8 cellular contexts compared by ENCODE assay signal in genomic region chr1:43530483-43531452, GRCh38. TPM values are rescaled to one million over a fixed set of nuclear protein-coding genes. Genes with fewer than 3 reads are reported as not detected.
DNase-seq lines count a peak whose midpoint lies in the region; ATAC-seq and TF ChIP-seq lines count a peak whose summit lies in the region.

PTPRF (plus strand) TSS chr1:43530883; CDS start chr1:43545076, 14,193 bp downstream.

- intact Hi-C loops in activated B cell treated with CpG ODN at 0.5 μM for 24 hours (cut with micrococcal nuclease): no loop called here

- no peak within 1 kb of the TSS for H3K27ac Mint-ChIP-seq in activated B cell treated with CpG ODN at 0.5 μM for 24 hours
- H3K27ac Mint-ChIP-seq in stimulated activated naive CD8-positive, alpha-beta T cell treated with anti-CD3 and anti-CD28 coated beads, Interleukin-15, amount 100 ng/mL, for 72 hours: peak within 1 kb of the TSS in 1 of 2 donors; percentile 55

- H3K9me3 ChIP-seq in endocrine pancreas (ENCODE audit: control insufficient read depth, low read length): no peaks in the 10 kb centered on the region

- CTCF ChIA-PET in activated B cell treated with CpG ODN at 0.5 μM for 24 hours (lab: Charles Lee): interaction anchor here (1.7 to 5.4 kb wide), 2 partner anchors 14 to 517 kb away, joined by 3 to 34 read pairs; no protein-coding TSS in a partner anchor

- peaks cover 12% of the 10 kb centered on the region for H3K4me1 Mint-ChIP-seq in activated B cell treated with CpG ODN at 0.5 μM for 24 hours
- peaks cover 24% of the 10 kb centered on the region for H3K4me1 Mint-ChIP-seq in stimulated activated naive CD8-positive, alpha-beta T cell treated with anti-CD3 and anti-CD28 coated beads, Interleukin-15, amount 100 ng/mL, for 72 hours

- H3K27me3 ChIP-seq in endocrine pancreas (ENCODE audit: control insufficient read depth, insufficient read depth, low read length): no peaks in the 10 kb centered on the region

- H3K9me3 Mint-ChIP-seq in activated B cell treated with CpG ODN at 0.5 μM for 24 hours: no peaks in the 10 kb centered on the region
- H3K9me3 Mint-ChIP-seq in stimulated activated naive CD8-positive, alpha-beta T cell treated with anti-CD3 and anti-CD28 coated beads, Interleukin-15, amount 100 ng/mL, for 72 hours: no peaks in the 10 kb centered on the region

- H3K4me3 Mint-ChIP-seq in activated B cell treated with CpG ODN at 0.5 μM for 24 hours: peak within 1 kb of the TSS; percentile 85
- peak within 1 kb of the TSS; percentile 89 to 90 for H3K4me3 Mint-ChIP-seq in stimulated activated naive CD8-positive, alpha-beta T cell treated with anti-CD3 and anti-CD28 coated beads, Interleukin-15, amount 100 ng/mL, for 72 hours

- DNase-seq in GM03348 (ENCODE audit: low spot score) (peak; percentile 98), NCI-H1105 (lab: John Stamatoyannopoulos, UW) (peak; percentile 63), activated B cell treated with CpG ODN at 0.5 μM for 24 hours (no peak), lung microvascular endothelial cell (ENCODE audit: low read depth in 2 of 2) (peak; percentile 59 to 81)
- peak in 1 of 2 donors; percentile 16 for DNase-seq in stimulated activated naive CD8-positive, alpha-beta T cell treated with anti-CD3 and anti-CD28 coated beads, Interleukin-15, amount 100 ng/mL, for 72 hours

- H3K36me3 Mint-ChIP-seq in activated B cell treated with CpG ODN at 0.5 μM for 24 hours (ENCODE audit: low read depth): peaks cover 2% of the 10 kb centered on the region

- H3K36me3 ChIP-seq in endocrine pancreas (ENCODE audit: control insufficient read depth, insufficient read depth, low read length): no peaks in the 10 kb centered on the region

- no peaks in the 10 kb centered on the region for H3K4me1 ChIP-seq in endocrine pancreas (ENCODE audit: control insufficient read depth, insufficient read depth, low read length)

- peaks cover 38% of the 10 kb centered on the region for H3K27me3 Mint-ChIP-seq in activated B cell treated with CpG ODN at 0.5 μM for 24 hours
- H3K27me3 Mint-ChIP-seq in stimulated activated naive CD8-positive, alpha-beta T cell treated with anti-CD3 and anti-CD28 coated beads, Interleukin-15, amount 100 ng/mL, for 72 hours: peaks cover 46% of the 10 kb centered on the region

- no peak for TF ChIP-seq CTCF in activated B cell treated with CpG ODN at 0.5 μM for 24 hours (IDR thresholded peaks at IDR 0.05)

- H3K4me3 ChIP-seq in endocrine pancreas (ENCODE audit: control insufficient read depth, insufficient read depth, low read length): peak within 1 kb of the TSS; percentile 55

- ATAC-seq in activated B cell treated with CpG ODN at 0.5 μM for 24 hours (ENCODE audit: low read depth): peak; percentile 21
- peak; percentile 39 for ATAC-seq in stimulated activated naive CD8-positive, alpha-beta T cell treated with anti-CD3 and anti-CD28 coated beads, Interleukin-15, amount 100 ng/mL, for 72 hours
- ATAC-seq in GM21528 (IDR thresholded peaks at IDR 0.05; ENCODE audit: low FRiP score, unreplicated experiment): no peak
- no peak for ATAC-seq in HG03095 (IDR thresholded peaks at IDR 0.05; ENCODE audit: unreplicated experiment)

- H3K9ac ChIP-seq in endocrine pancreas (ENCODE audit: control insufficient read depth, insufficient read depth, low read length): peak within 1 kb of the TSS; percentile 58

- POLR2A ChIA-PET in activated B cell treated with CpG ODN at 0.5 μM for 24 hours (lab: Charles Lee): interaction anchor here (0.8 kb wide), 1 partner anchor 119 kb away, joined by 5 read pairs; the partner anchor contains the start of gene KDM4A

RNA-seq across cellular contexts. Expression of gene PTPRF, which starts in this region (rescaled TPM):
- total RNA-seq in activated B cell treated with CpG ODN at 0.5 μM for 24 hours: 0.10 TPM in 1 of 2 replicates, not detected in the other
- 59.9 and 68.8 TPM in 2 replicates for total RNA-seq in lung microvascular endothelial cell

Comparison
In these comparisons a context has a peak if more than half of its experiments do, and no peak if none do; other contexts are left out.
1. RNA of gene PTPRF (total RNA-seq): 59.9 to 68.8 TPM in lung microvascular endothelial cell; 0.10 TPM in activated B cell treated with CpG ODN at 0.5 μM for 24 hours; every median in the first group is over 10 times any median in the second.
2. Peak in ATAC-seq in activated B cell treated with CpG ODN at 0.5 μM for 24 hours; RNA of the gene not detected or under 1 TPM.